ENCODE assay signal across 1 cellular context in genomic region chr17:71921726-71922320, GRCh38.
TF ChIP-seq lines count a peak whose summit lies in the region.

No MANE protein-coding gene starts in this region.

TF ChIP-seq in GM12878, 131 proteins besides CTCF, POLR2A, EP300 and RAD21 (continued from another document):
- TF ChIP-seq ZBTB4 (CRISPR knock-in tag; IDR thresholded peaks at IDR 0.05) (no peak), BCL3 (IDR thresholded peaks at IDR 0.05; ENCODE audit: borderline replicate concordance, insufficient read depth, low read depth, low read length, poor library complexity, severe bottlenecking) (no peak), CREM (IDR thresholded peaks at IDR 0.05; ENCODE audit: low read depth) (peak; percentile 40), RFX5 (IDR thresholded peaks at IDR 0.05; ENCODE audit: low read depth, low read length) (no peak), BMI1 (IDR thresholded peaks at IDR 0.05; ENCODE audit: borderline replicate concordance) (no peak), MTA2 (IDR thresholded peaks at IDR 0.05; ENCODE audit: low read depth) (no peak), ELK1 (IDR thresholded peaks at IDR 0.05; ENCODE audit: low read depth, low read length) (no peak), STAT3 (IDR thresholded peaks at IDR 0.05; ENCODE audit: low read depth, low read length) (no peak), DPF2 (IDR thresholded peaks at IDR 0.05) (no peak), FOXM1 (IDR thresholded peaks at IDR 0.05; ENCODE audit: low read depth, low read length) (no peak), LARP7 (IDR thresholded peaks at IDR 0.05) (no peak), TBL1XR1 (IDR thresholded peaks at IDR 0.05; ENCODE audit: low read depth, low read length) (no peak), YY1 (IDR thresholded peaks at IDR 0.05; ENCODE audit: low read depth, low read length) (no peak), ZBTB40 (IDR thresholded peaks at IDR 0.05; ENCODE audit: borderline replicate concordance) (no peak), RUNX3 (IDR thresholded peaks at IDR 0.05; ENCODE audit: low read length) (peak; percentile 62), ATF3 (IDR thresholded peaks at IDR 0.05; ENCODE audit: borderline replicate concordance, extremely low read depth, low read depth, low read length) (no peak), MYC (IDR thresholded peaks at IDR 0.05; ENCODE audit: insufficient read depth, insufficient read length, insufficient replicate concordance, low read length, severe bottlenecking) (no peak), ETV6 (conservative IDR thresholded peaks at IDR 0.05 in 1 of 2, IDR thresholded peaks at IDR 0.05 in 1 of 2; ENCODE audit: borderline replicate concordance in 1 of 2, low read depth in 1 of 2) (0 out of 4 replicates have a peak, but pooled peaks of 1 of the 2 experiments have one; percentile 8), NR2C2 (IDR thresholded peaks at IDR 0.05; ENCODE audit: borderline replicate concordance, control insufficient read depth, insufficient read length, low read depth) (no peak), GATAD2B (conservative IDR thresholded peaks at IDR 0.05; ENCODE audit: low read depth) (no peak), MEF2B (IDR thresholded peaks at IDR 0.05; ENCODE audit: partially characterized antibody, poor library complexity, severe bottlenecking) (no peak), MXI1 (IDR thresholded peaks at IDR 0.05; ENCODE audit: low read depth, low read length) (no peak), TCF12 (IDR thresholded peaks at IDR 0.05; ENCODE audit: low read depth, low read length) (no peak)
